Comparison of ENCODE assay signal across 24 cellular contexts in genomic region chr4:21117771-21118170, GRCh38.
DNase-seq lines count a peak whose midpoint lies in the region; ATAC-seq, FAIRE-seq and TF ChIP-seq lines count a peak whose summit lies in the region.
"Had no signal": no experiment of that assay in that cellular context is flagged by ENCODE, and none has a peak within 500 bp of the region (broad histone marks: within the 10 kb centered on the region; RNA-seq: fewer than 3 reads in every experiment).

No MANE protein-coding gene starts in this region.

- no peak overlapping the region for H2AK5ac ChIP-seq in H1 (ENCODE audit: low read depth, low read length)

- peak overlapping the region; percentile 23 for H3K27ac Mint-ChIP-seq in MCF 10A (ENCODE audit: low read depth, unreplicated experiment)
- H3K27ac Mint-ChIP-seq: CD8-positive, alpha-beta memory T cell had no signal

- FAIRE-seq in H1 (lab: Jason Lieb, UNC): no peak
- FAIRE-seq: GM18507 had no signal

- no peak overlapping the region for H3K27ac ChIP-seq in breast epithelium
- no peak overlapping the region for H3K27ac ChIP-seq in H1 (ENCODE audit: low read depth, low read length)
- H3K27ac ChIP-seq: 22Rv1, C4-2B, HL-60 had no signal

- no peaks in the 10 kb centered on the region for H3K36me3 Mint-ChIP-seq in MCF 10A (ENCODE audit: insufficient read depth, unreplicated experiment)

- no peak overlapping the region for H3K4me3 ChIP-seq in breast epithelium
- H3K4me3 ChIP-seq in H1 (ENCODE audit: extremely low read depth in 1 of 4, insufficient read depth in 2 of 4, low read depth in 3 of 4, low read length in 4 of 4): no peak overlapping the region

- no peak for TF ChIP-seq POLR2A in breast epithelium (IDR thresholded peaks at IDR 0.05)
- TF ChIP-seq POLR2A in H1 (IDR thresholded peaks at IDR 0.05; ENCODE audit: control extremely low read depth in 1 of 2, low read depth in 2 of 2, low read length in 2 of 2): no peak

- H3K9me3 Mint-ChIP-seq in MCF 10A (ENCODE audit: unreplicated experiment): no peaks in the 10 kb centered on the region

- no peaks in the 10 kb centered on the region for H3K79me2 ChIP-seq in H1 (ENCODE audit: control insufficient read depth in 1 of 2, insufficient read depth in 2 of 2, low read length in 2 of 2)

- H2AFZ ChIP-seq in H1 (ENCODE audit: low read length): peak overlapping the region; percentile 36

- 89% methylated on average over 2 of the region's 2 CpGs; no CpG with 5 or more reads in 1 of the 2 experiments for WGBS in H1 (ENCODE audit: extremely low coverage in 1 of 2, insufficient coverage in 1 of 2, insufficient read length in 1 of 2, insufficient replicate concordance in 2 of 2, low coverage in 1 of 2, low lambda C conversion rate in 2 of 2, missing lambda C conversion rate in 1 of 2), 2 experiments

- intact Hi-C loops in MCF 10A (cut with micrococcal nuclease) (no loop called here), breast epithelium (cut with DNase I; ENCODE audit: low total_unique reads) (loop anchor here (10.0 kb wide), 1 partner anchor 383 kb away; no protein-coding TSS in a partner anchor)

- H3K36me3 ChIP-seq in breast epithelium (no peaks in the 10 kb centered on the region), H1 (ENCODE audit: control insufficient read depth in 2 of 4, insufficient read depth in 4 of 4, low read length in 3 of 4) (no peaks in the 10 kb centered on the region)

- no peak overlapping the region for H2BK120ac ChIP-seq in H1 (replicated peaks; ENCODE audit: low read depth, low read length)

- POLR2A ChIA-PET in MCF 10A (lab: Yijun Ruan, JAX) (no interaction called here), H1 (lab: Charles Lee; ENCODE audit: partially characterized antibody) (no interaction called here)

- H2BK15ac ChIP-seq in H1 (ENCODE audit: low read length): no peak overlapping the region

- no peaks in the 10 kb centered on the region for H3K27me3 Mint-ChIP-seq in MCF 10A (ENCODE audit: insufficient read depth, unreplicated experiment)
- H3K27me3 Mint-ChIP-seq: CD8-positive, alpha-beta memory T cell had no signal

- no peak for TF ChIP-seq RAD21 in H1 (IDR thresholded peaks at IDR 0.05 in 1 of 2, conservative IDR thresholded peaks at IDR 0.05 in 1 of 2; ENCODE audit: low read depth in 2 of 2, low read length in 2 of 2)

- no peak overlapping the region for H4K5ac ChIP-seq in H1 (ENCODE audit: insufficient read length, low read depth, low read length)

- no TSS peak for BruUV-seq in MCF 10A (replicated peaks; lab: Mats Ljungman, UMichigan)

- no peaks in the 10 kb centered on the region for H3K23me2 ChIP-seq in H1 (ENCODE audit: low read depth, low read length)

- no peak overlapping the region for H3K18ac ChIP-seq in H1 (ENCODE audit: extremely low read depth, low read length)

- H3K23ac ChIP-seq in H1 (ENCODE audit: insufficient read length): no peak overlapping the region

- no peak overlapping the region for H3K14ac ChIP-seq in H1 (ENCODE audit: insufficient read length)

- 0 out of 4 replicates have a peak overlapping the region, but pooled peaks have one; percentile 5 for H3K4me2 ChIP-seq in H1 (ENCODE audit: insufficient read depth in 1 of 2, low read depth in 2 of 2, low read length in 2 of 2)

- no peak overlapping the region for H3K56ac ChIP-seq in H1 (replicated peaks; ENCODE audit: insufficient read length, low read depth, low read length)

- no peak overlapping the region for H3K4me3 Mint-ChIP-seq in MCF 10A (ENCODE audit: unreplicated experiment)
- H3K4me3 Mint-ChIP-seq: CD8-positive, alpha-beta memory T cell had no signal

- ATAC-seq in HG03280 (IDR thresholded peaks at IDR 0.05; ENCODE audit: unreplicated experiment): no peak
- ATAC-seq in HG02759 (IDR thresholded peaks at IDR 0.05; ENCODE audit: unreplicated experiment): no peak

- H3K9me3 ChIP-seq in breast epithelium (no peaks in the 10 kb centered on the region), H1 (ENCODE audit: insufficient read depth in 2 of 2, low read depth in 1 of 2, low read length in 1 of 2) (no peaks in the 10 kb centered on the region)

- no peak overlapping the region for H2BK12ac ChIP-seq in H1 (ENCODE audit: low read depth, low read length)

- no peak overlapping the region for H4K8ac ChIP-seq in H1 (ENCODE audit: extremely low read depth, insufficient read depth, low read length)

- no peak for TF ChIP-seq CTCF in MCF 10A (IDR thresholded peaks at IDR 0.05; ENCODE audit: unreplicated experiment)
- TF ChIP-seq CTCF in breast epithelium (IDR thresholded peaks at IDR 0.05): no peak
- no peak for TF ChIP-seq CTCF in H1 (IDR thresholded peaks at IDR 0.05; ENCODE audit: control extremely low read depth in 1 of 3, insufficient read depth in 1 of 3, low read depth in 1 of 3, low read length in 3 of 3)

- H4K91ac ChIP-seq in H1 (replicated peaks; ENCODE audit: insufficient read length, low read length): no peak overlapping the region

- no peak overlapping the region for H3K4ac ChIP-seq in H1 (replicated peaks; ENCODE audit: insufficient read length, low read depth, low read length)

- H2BK5ac ChIP-seq in H1 (ENCODE audit: low read depth, low read length): no peak overlapping the region

- peaks cover 31% of the 10 kb centered on the region for H3K4me1 Mint-ChIP-seq in MCF 10A (ENCODE audit: insufficient read depth, unreplicated experiment)
- H3K4me1 Mint-ChIP-seq: CD8-positive, alpha-beta memory T cell had no signal

- no peak overlapping the region for H3K9ac ChIP-seq in H1 (replicated peaks in 1 of 4; ENCODE audit: extremely low read depth in 1 of 4, low read depth in 3 of 4, low read length in 3 of 4)

- H3K4me1 ChIP-seq in breast epithelium: no peaks in the 10 kb centered on the region
- H3K4me1 ChIP-seq in H1 (replicated peaks in 1 of 4; ENCODE audit: control insufficient read depth in 3 of 4, insufficient read depth in 4 of 4, low read length in 3 of 4): peaks cover 0 to 9% (median 4%) of the 10 kb centered on the region in 4 experiments; a peak in 4 of 7 replicates

- H4K20me1 ChIP-seq in H1 (replicated peaks in 1 of 2; ENCODE audit: control insufficient read depth in 1 of 2, insufficient read depth in 2 of 2, low read length in 2 of 2): no peaks in the 10 kb centered on the region

- DNase-seq in MCF 10A (ENCODE audit: unreplicated experiment) (peak; percentile 14), breast epithelium (ENCODE audit: low spot score in 2 of 2) (no peak), H1 (ENCODE audit: low read depth in 1 of 2, low spot score in 2 of 2) (no peak), kidney glomerular epithelial cell (lab: John Stamatoyannopoulos, UW) (peak; percentile 36), SKM-1 (lab: John Stamatoyannopoulos, UW; ENCODE audit: unreplicated experiment) (no peak)
- DNase-seq in stimulated activated CD4-positive, alpha-beta T cell treated with anti-CD3 and anti-CD28 coated beads, Interleukin-2, amount 100 ng/mL, for 24 hours: no peak
- DNase-seq: AML-193; Calu3; CD8-positive, alpha-beta memory T cell; DMS153; GDM1; KBM-7; NCI-H1092 treated with DMSO at 0.1 percent for 48 hours; NCI-H2029 treated with DMSO at 0.1 percent for 48 hours; NCI-H345; NCI-H526; OCI-M1; Right ventricle myocardium superior had no signal

- TF ChIP-seq EP300 in H1 (IDR thresholded peaks at IDR 0.05; ENCODE audit: borderline replicate concordance in 1 of 2, low read depth in 2 of 2, low read length in 2 of 2): no peak

- H3K79me1 ChIP-seq in H1 (ENCODE audit: low read depth, low read length): no peaks in the 10 kb centered on the region

- no peak overlapping the region for H2BK20ac ChIP-seq in H1 (ENCODE audit: low read length)

- H3K27me3 ChIP-seq in breast epithelium (no peaks in the 10 kb centered on the region), H1 (replicated peaks in 1 of 4; ENCODE audit: control insufficient read depth in 3 of 4, extremely low read depth in 1 of 4, insufficient read depth in 3 of 4, low read length in 3 of 4) (no peaks in the 10 kb centered on the region)

- CTCF ChIA-PET in MCF 10A (lab: Yijun Ruan, JAX) (interaction anchor here (1.3 to 3.7 kb wide), 2 partner anchors 17 to 344 kb away, joined by 3 to 13 read pairs; no protein-coding TSS in a partner anchor), H1 (lab: Charles Lee; ENCODE audit: partially characterized antibody) (no interaction called here)

TF ChIP-seq in H1, 55 proteins besides CTCF, POLR2A, EP300 and RAD21:
- no peak for TF ChIP-seq ATF3 (IDR thresholded peaks at IDR 0.05; ENCODE audit: insufficient read depth, low read depth, low read length)
- TF ChIP-seq FOSL1 (IDR thresholded peaks at IDR 0.05; ENCODE audit: insufficient read depth, low read depth, low read length): no peak
- TF ChIP-seq NANOG (IDR thresholded peaks at IDR 0.05; ENCODE audit: insufficient read depth, low read depth, low read length, poor library complexity, severe bottlenecking): no peak
- TF ChIP-seq BACH1 (IDR thresholded peaks at IDR 0.05; ENCODE audit: low read length): no peak
- TF ChIP-seq SIN3A (conservative IDR thresholded peaks at IDR 0.05 in 1 of 2, IDR thresholded peaks at IDR 0.05 in 1 of 2; ENCODE audit: low read depth in 1 of 2, low read length in 2 of 2): no peak
- TF ChIP-seq EGR1 (IDR thresholded peaks at IDR 0.05; ENCODE audit: borderline replicate concordance, low read depth, low read length): no peak
- TF ChIP-seq RNF2 (IDR thresholded peaks at IDR 0.05; ENCODE audit: borderline replicate concordance, low read depth, low read length, missing control alignments, poor library complexity, severe bottlenecking): no peak
- TF ChIP-seq SUZ12 (IDR thresholded peaks at IDR 0.05; ENCODE audit: low read length): no peak
- TF ChIP-seq, protein P1, sequence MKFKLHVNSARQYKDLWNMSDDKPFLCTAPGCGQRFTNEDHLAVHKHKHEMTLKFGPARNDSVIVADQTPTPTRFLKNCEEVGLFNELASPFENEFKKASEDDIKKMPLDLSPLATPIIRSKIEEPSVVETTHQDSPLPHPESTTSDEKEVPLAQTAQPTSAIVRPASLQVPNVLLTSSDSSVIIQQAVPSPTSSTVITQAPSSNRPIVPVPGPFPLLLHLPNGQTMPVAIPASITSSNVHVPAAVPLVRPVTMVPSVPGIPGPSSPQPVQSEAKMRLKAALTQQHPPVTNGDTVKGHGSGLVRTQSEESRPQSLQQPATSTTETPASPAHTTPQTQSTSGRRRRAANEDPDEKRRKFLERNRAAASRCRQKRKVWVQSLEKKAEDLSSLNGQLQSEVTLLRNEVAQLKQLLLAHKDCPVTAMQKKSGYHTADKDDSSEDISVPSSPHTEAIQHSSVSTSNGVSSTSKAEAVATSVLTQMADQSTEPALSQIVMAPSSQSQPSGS (IDR thresholded peaks at IDR 0.05; ENCODE audit: low read length): no peak
- no peak for TF ChIP-seq CHD1 (IDR thresholded peaks at IDR 0.05; ENCODE audit: low read depth, low read length)
- no peak for TF ChIP-seq RXRA (IDR thresholded peaks at IDR 0.05; ENCODE audit: insufficient read depth, low read depth, low read length)

Comparison
In these comparisons a context has a peak if more than half of its experiments do, and no peak if none do; other contexts are left out.
1. DNase-seq: peak in MCF 10A (single experiment) and kidney glomerular epithelial cell (single experiment); none in breast epithelium (0 of 2), H1 (0 of 2), SKM-1 (single experiment) and stimulated activated CD4-positive, alpha-beta T cell treated with anti-CD3 and anti-CD28 coated beads, Interleukin-2, amount 100 ng/mL, for 24 hours (0 of 2).